In genomic region chr1:110488867-110489266, GRCh38 we compare ENCODE assay signal across 30 cellular contexts. TPM values are rescaled to one million over a fixed set of nuclear protein-coding genes. Genes with fewer than 3 reads are reported as not detected.
"Had no signal": no experiment of that assay in that cellular context is flagged by ENCODE, and none has a peak within 500 bp of the region (broad histone marks: within the 10 kb centered on the region; RNA-seq: fewer than 3 reads in every experiment).

No MANE protein-coding gene starts in this region.

- H3K9me3 ChIP-seq: stomach, suprapubic skin, testis, thoracic aorta, thyroid gland, tibial artery, tibial nerve, transverse colon, upper lobe of left lung, upper lobe of right lung, uterus, vagina had no signal

- ATAC-seq: stimulated activated effector memory CD8-positive, alpha-beta T cell treated with anti-CD3 and anti-CD28 coated beads, Interleukin-12 subunit alpha, Interleukin-12 subunit beta, amount 100 ng/mL, for 72 hours; stimulated activated memory B cell treated with anti-CD40 and anti-IgM and Interleukin-4, amounts not matched to agents 10 μg/mL and 1 μg/mL and 100 μg/mL, for 72 hours; stimulated activated naive B cell treated with anti-CD40 and anti-IgM and Interleukin-4, amounts not matched to agents 10 μg/mL and 1 μg/mL and 100 μg/mL, for 72 hours; stimulated activated naive CD8-positive, alpha-beta T cell treated with anti-CD3 and anti-CD28 coated beads, Interleukin-15, amount 100 ng/mL, for 72 hours; stimulated activated naive CD8-positive, alpha-beta T cell treated with anti-CD3 and anti-CD28 coated beads, Interleukin-15, Interleukin-2, amounts not matched to agents 100 U/mL and 50 U/mL, for 24 hours; upper lobe of right lung had no signal

- H3K27me3 ChIP-seq: testis, thyroid gland, tibial nerve, upper lobe of left lung, upper lobe of right lung, uterus, vagina had no signal

- H3K4me1 ChIP-seq: suprapubic skin, thyroid gland, tibial artery, tibial nerve, transverse colon, upper lobe of left lung, upper lobe of right lung, uterus, vagina had no signal

- H3K27ac ChIP-seq: stomach, suprapubic skin, testis, thoracic aorta, thyroid gland, tibial artery, tibial nerve, transverse colon, upper lobe of left lung, upper lobe of right lung, uterus, vagina had no signal

- DNase-seq: stimulated activated CD4-positive, alpha-beta T cell treated with anti-CD3 and anti-CD28 coated beads, Interleukin-2, amount 100 ng/mL, for 48 hours; stimulated activated CD4-positive, alpha-beta T cell treated with anti-CD3 and anti-CD28 coated beads, Interleukin-4, amount 100 ng/mL, for 1 hour; stimulated activated CD4-positive, alpha-beta T cell treated with anti-CD3 and anti-CD28 coated beads, Interleukin-4, amount 100 ng/mL, for 24 hours; stimulated activated CD4-positive, alpha-beta T cell treated with anti-CD3 and anti-CD28 coated beads, Interleukin-4, amount 100 ng/mL, for 4 hours; stimulated activated CD8-positive, alpha-beta memory T cell treated with anti-CD3 and anti-CD28 coated beads, Interleukin-4, amount 100 ng/mL, for 48 hours; stimulated activated naive B cell treated with anti-CD40 and anti-IgM and Interleukin-4, amounts not matched to agents 10 μg/mL and 1 μg/mL and 100 μg/mL, for 72 hours; stimulated activated naive CD4-positive, alpha-beta T cell; stimulated activated naive CD4-positive, alpha-beta T cell treated with Interleukin-2 at 50 U/mL for 16 hours; stimulated activated naive CD8-positive, alpha-beta T cell treated with anti-CD3 and anti-CD28 coated beads, Interleukin-15, amount 100 ng/mL, for 72 hours; stimulated activated naive CD8-positive, alpha-beta T cell treated with anti-CD3 and anti-CD28 coated beads, Interleukin-15, Interleukin-2, amounts not matched to agents 100 U/mL and 50 U/mL, for 24 hours; stomach; substantia nigra; testis; thyroid gland; tibial artery; transverse colon; trophoblast cell; upper lobe of left lung; upper lobe of right lung; uterus had no signal

- H3K4me3 ChIP-seq: stomach, suprapubic skin, testis, thoracic aorta, thyroid gland, tibial artery, tibial nerve, transverse colon, upper lobe of left lung, upper lobe of right lung, uterus, vagina had no signal

- H3K36me3 ChIP-seq: stomach, suprapubic skin, thoracic aorta, thyroid gland, tibial artery, tibial nerve, transverse colon, upper lobe of left lung, upper lobe of right lung, uterus, vagina had no signal

RNA-seq across cellular contexts. Expression of gene KCNA10, which starts 30.1 kb away (rescaled TPM):
- total RNA-seq: subcutaneous adipose tissue, suprapubic skin, temporal lobe, thoracic aorta, thyroid gland, tibial nerve, transverse colon, upper lobe of left lung, upper lobe of right lung, ureter, urinary bladder, uterus, vagina had no signal
- polyA plus RNA-seq: urinary bladder had no signal

RNA-seq across cellular contexts. Expression of gene PROK1, which starts 37.9 kb away (rescaled TPM):
- total RNA-seq: stomach, transverse colon, urinary bladder had no signal
